Comparison of ENCODE assay signal across 8 cellular contexts in the genomic region with DNA sequence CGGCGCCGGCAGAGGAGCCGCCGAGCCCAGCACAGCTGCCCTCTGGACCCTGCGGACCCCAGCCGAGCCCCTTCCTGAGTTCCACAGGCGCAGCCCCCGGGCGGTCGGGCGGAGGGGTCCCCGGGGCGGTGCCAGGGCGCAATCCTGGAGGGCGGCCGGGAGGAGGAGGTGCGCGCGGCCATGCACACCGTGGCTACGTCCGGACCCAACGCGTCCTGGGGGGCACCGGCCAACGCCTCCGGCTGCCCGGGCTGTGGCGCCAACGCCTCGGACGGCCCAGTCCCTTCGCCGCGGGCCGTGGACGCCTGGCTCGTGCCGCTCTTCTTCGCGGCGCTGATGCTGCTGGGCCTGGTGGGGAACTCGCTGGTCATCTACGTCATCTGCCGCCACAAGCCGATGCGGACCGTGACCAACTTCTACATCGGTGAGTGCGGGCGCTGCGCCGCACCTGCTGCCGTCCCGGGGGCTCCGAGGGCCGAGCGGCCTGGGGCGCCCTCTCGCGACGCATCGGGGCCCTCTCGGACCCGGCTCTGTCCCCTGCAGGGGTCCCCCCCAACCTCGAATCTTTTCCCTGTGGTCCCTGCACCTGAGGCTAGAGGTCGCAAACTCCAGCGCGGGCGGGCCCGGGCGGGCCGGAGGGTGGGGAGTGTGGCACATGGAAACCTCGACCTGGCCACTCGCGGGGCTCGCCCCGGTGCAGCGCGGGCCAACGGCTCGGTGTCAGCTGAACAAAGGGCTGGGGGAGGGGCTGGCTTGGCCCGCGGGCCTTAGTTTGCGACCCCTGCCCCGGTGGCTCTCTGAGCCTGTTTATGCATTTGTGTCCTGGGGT. TPM values are rescaled to one million over a fixed set of nuclear protein-coding genes. Genes with fewer than 3 reads are reported as not detected.
DNase-seq lines count a peak whose midpoint lies in the region; ATAC-seq, FAIRE-seq and TF ChIP-seq lines count a peak whose summit lies in the region.

A gene (plus strand): TSS at position 11 of the 829 bp plus-strand sequence. CDS start 170 bp downstream, at position 181.

- H3K9me3 ChIP-seq in DOHH2 (ENCODE audit: control insufficient read depth, insufficient read depth, low read length), result no peaks in the 10 kb centered on the region
- H3K9me3 ChIP-seq in gastrocnemius medialis, result no peaks in the 10 kb centered on the region

- H3K27me3 ChIP-seq in DOHH2 (ENCODE audit: control insufficient read depth, low read length), result peaks cover 51% of the 10 kb centered on the region
- H3K27me3 ChIP-seq in KMS-11 (ENCODE audit: insufficient read depth, low read depth), result peaks cover 33% of the 10 kb centered on the region
- peaks cover 37 to 57% (median 53%) of the 10 kb centered on the region in 3 donors for H3K27me3 ChIP-seq in gastrocnemius medialis

- H3K4me2 ChIP-seq in DOHH2 (ENCODE audit: low read length) (peak within 1 kb of the TSS; percentile 60), KMS-11 (peak within 1 kb of the TSS; percentile 39; the same call in 1 of the 2 replicates)

- H3K27ac ChIP-seq in DOHH2 (ENCODE audit: low read depth, low read length), result no peak within 1 kb of the TSS
- no peak within 1 kb of the TSS for H3K27ac ChIP-seq in KMS-11
- H3K27ac ChIP-seq in gastrocnemius medialis, result no peak within 1 kb of the TSS

- peak; percentile 6 for ATAC-seq in activated CD8-positive, alpha-beta T cell treated with anti-CD3 and anti-CD28 coated beads for 36 hours
- no peak for ATAC-seq in gastrocnemius medialis

- intact Hi-C loops in activated CD8-positive, alpha-beta T cell treated with anti-CD3 and anti-CD28 coated beads for 36 hours (cut with micrococcal nuclease), result loop anchor here (5.0 kb wide), 1 partner anchor 145 kb away; no protein-coding TSS in a partner anchor
- intact Hi-C loops in gastrocnemius medialis (cut with DNase I; ENCODE audit: low total_unique reads), result no loop called here

- H3K27ac Mint-ChIP-seq in activated CD8-positive, alpha-beta T cell treated with anti-CD3 and anti-CD28 coated beads for 36 hours, result no peak within 1 kb of the TSS

- H3K4me3 ChIP-seq in DOHH2 (ENCODE audit: low read length) (peak within 1 kb of the TSS; percentile 35), KMS-11 (IDR thresholded peaks at IDR 0.05; ENCODE audit: insufficient read depth, low read depth, low read length) (no peak within 1 kb of the TSS), fibroblast of villous mesenchyme (ENCODE audit: low read depth, low read length) (peak within 1 kb of the TSS; percentile 21), gastrocnemius medialis (peak within 1 kb of the TSS; percentile 17 to 32 (median 28))

- H3K36me3 ChIP-seq in DOHH2 (ENCODE audit: control insufficient read depth, low read length), result no peaks in the 10 kb centered on the region
- H3K36me3 ChIP-seq in KMS-11 (ENCODE audit: insufficient read depth), result no peaks in the 10 kb centered on the region
- H3K36me3 ChIP-seq in gastrocnemius medialis, result no peaks in the 10 kb centered on the region

- FAIRE-seq in GM19239 (lab: Jason Lieb, UNC), result no peak

- H3K79me2 ChIP-seq in DOHH2 (ENCODE audit: control insufficient read depth, low read length), result peaks cover 8% of the 10 kb centered on the region
- no peaks in the 10 kb centered on the region for H3K79me2 ChIP-seq in KMS-11 (ENCODE audit: insufficient read depth, low read depth)

- peaks cover 5% of the 10 kb centered on the region for H3K36me3 Mint-ChIP-seq in activated CD8-positive, alpha-beta T cell treated with anti-CD3 and anti-CD28 coated beads for 36 hours (ENCODE audit: low read depth)

- no peak within 1 kb of the TSS; the same call in 1 of the 2 replicates for H2AFZ ChIP-seq in KMS-11 (ENCODE audit: low read depth)

- H3K27me3 Mint-ChIP-seq in activated CD8-positive, alpha-beta T cell treated with anti-CD3 and anti-CD28 coated beads for 36 hours, result peaks cover 2% of the 10 kb centered on the region

- no peak for TF ChIP-seq POLR2A in gastrocnemius medialis (IDR thresholded peaks at IDR 0.05)

- CTCF ChIA-PET in activated CD8-positive, alpha-beta T cell treated with anti-CD3 and anti-CD28 coated beads for 36 hours (lab: Charles Lee), result interaction anchor here (2.1 to 7.9 kb wide), 4 partner anchors 25 to 65 kb away, joined by 5 to 127 read pairs (median 20); a partner anchor contains a TSS

- H3K9ac ChIP-seq in KMS-11, result no peak within 1 kb of the TSS

- H4K20me1 ChIP-seq in DOHH2 (ENCODE audit: control insufficient read depth, insufficient read depth, low read depth, low read length), result no peaks in the 10 kb centered on the region
- H4K20me1 ChIP-seq in KMS-11 (ENCODE audit: insufficient read depth), result no peaks in the 10 kb centered on the region

- H3K4me1 Mint-ChIP-seq in activated CD8-positive, alpha-beta T cell treated with anti-CD3 and anti-CD28 coated beads for 36 hours (ENCODE audit: low read depth), result peaks cover 16% of the 10 kb centered on the region

- peak within 1 kb of the TSS; percentile 73 for H3K4me3 Mint-ChIP-seq in activated CD8-positive, alpha-beta T cell treated with anti-CD3 and anti-CD28 coated beads for 36 hours

- peak; percentile 65 for DNase-seq in activated CD8-positive, alpha-beta T cell treated with anti-CD3 and anti-CD28 coated beads for 36 hours
- DNase-seq in fibroblast of villous mesenchyme (ENCODE audit: low read depth) (no peak), gastrocnemius medialis (no peak), NCI-H524 treated with DMSO at 0.1 percent for 48 hours (lab: John Stamatoyannopoulos, UW) (no peak), GM03348 (ENCODE audit: low spot score) (no peak), GM19239 (ENCODE audit: insufficient read length, low spot score) (no peak)

- no peaks in the 10 kb centered on the region for H3K9me3 Mint-ChIP-seq in activated CD8-positive, alpha-beta T cell treated with anti-CD3 and anti-CD28 coated beads for 36 hours

- POLR2A ChIA-PET in activated CD8-positive, alpha-beta T cell treated with anti-CD3 and anti-CD28 coated beads for 36 hours (lab: Charles Lee), result interaction anchor here (0.8 to 2.3 kb wide), 3 partner anchors 11 to 54 kb away, joined by 3 to 8 read pairs (median 3); no protein-coding TSS in a partner anchor

- TF ChIP-seq CTCF in DOHH2 (IDR thresholded peaks at IDR 0.05; ENCODE audit: low read depth, low read length, poor library complexity, severe bottlenecking), result peak; percentile 78
- TF ChIP-seq CTCF in KMS-11 (conservative IDR thresholded peaks at IDR 0.05; ENCODE audit: low read depth, low read length), result peak; percentile 35; the same call in 1 of the 2 replicates
- TF ChIP-seq CTCF in activated CD8-positive, alpha-beta T cell treated with anti-CD3 and anti-CD28 coated beads for 36 hours (IDR thresholded peaks at IDR 0.05), result peak; percentile 88
- peak; percentile 55 for TF ChIP-seq CTCF in fibroblast of villous mesenchyme (IDR thresholded peaks at IDR 0.05; ENCODE audit: insufficient read depth, low read depth, low read length)
- TF ChIP-seq CTCF in gastrocnemius medialis (IDR thresholded peaks at IDR 0.05 in 4 of 5, conservative IDR thresholded peaks at IDR 0.05 in 1 of 5), result peak in 1 of 5 experiments; percentile 21

- no peaks in the 10 kb centered on the region for H3K9me2 ChIP-seq in DOHH2 (replicated peaks; ENCODE audit: control insufficient read depth, low read length)

- in situ Hi-C loops in gastrocnemius medialis (cut with MboI; ENCODE audit: low sequenced_read_pairs in 4 of 4), result no loop called here

- H3K4me1 ChIP-seq in DOHH2 (ENCODE audit: control insufficient read depth, low read length), result peaks cover 38% of the 10 kb centered on the region
- H3K4me1 ChIP-seq in KMS-11 (ENCODE audit: low read depth, poor library complexity, severe bottlenecking), result peaks cover 13% of the 10 kb centered on the region
- H3K4me1 ChIP-seq in gastrocnemius medialis, result peaks cover 9 to 17% of the 10 kb centered on the region in 2 donors

- H3F3A ChIP-seq in DOHH2 (ENCODE audit: control insufficient read depth, insufficient read depth), result peaks cover 3% of the 10 kb centered on the region; the same call in 1 of the 2 replicates

RNA-seq across cellular contexts. Expression of the gene that starts here (rescaled TPM):
- 10 to 100 TPM; 14.0 to 15.5 TPM for total RNA-seq in activated CD8-positive, alpha-beta T cell treated with anti-CD3 and anti-CD28 coated beads for 36 hours
- total RNA-seq in fibroblast of villous mesenchyme (not detected in 2 replicates), gastrocnemius medialis (not detected)

Comparison
In these comparisons a context has a peak if more than half of its experiments do, and no peak if none do; other contexts are left out.
1. RNA of the gene that starts here (total RNA-seq): 14.0 to 15.5 TPM in activated CD8-positive, alpha-beta T cell treated with anti-CD3 and anti-CD28 coated beads for 36 hours; not detected in fibroblast of villous mesenchyme and not detected in gastrocnemius medialis; every median in the first group is over 10 times any median in the second.